In the genomic region with DNA sequence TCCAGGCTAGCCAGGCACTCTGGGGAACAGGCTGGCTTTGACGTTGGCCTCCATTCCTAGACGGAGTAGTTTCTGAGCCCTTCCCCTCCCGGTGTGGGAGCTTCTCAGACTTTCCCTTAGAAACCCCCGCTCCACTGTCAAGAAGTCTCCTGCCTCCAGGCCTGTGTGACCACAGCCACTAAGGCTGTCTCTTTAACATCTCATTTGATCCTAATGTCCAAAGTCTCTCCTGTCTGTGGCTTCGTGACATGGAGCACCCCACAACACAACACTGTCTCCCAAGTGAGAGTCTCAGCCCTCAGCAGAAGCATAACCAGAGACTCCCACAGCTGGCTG, we compare ENCODE assay signal across 8 cellular contexts. TPM values are rescaled to one million over a fixed set of nuclear protein-coding genes. Genes with fewer than 3 reads are reported as not detected.
DNase-seq lines count a peak whose midpoint lies in the region; ATAC-seq and TF ChIP-seq lines count a peak whose summit lies in the region.

No MANE protein-coding gene starts in this region.

- no peaks in the 10 kb centered on the region for H3K9me3 ChIP-seq in IMR-90 (ENCODE audit: control insufficient read depth, insufficient read depth, low read length)
- H3K9me3 ChIP-seq in prostate gland = no peaks in the 10 kb centered on the region

- H3K27me3 ChIP-seq in IMR-90 (ENCODE audit: control insufficient read depth, insufficient read depth, low read length) (no peaks in the 10 kb centered on the region), prostate gland (replicated peaks; ENCODE audit: insufficient read depth) (no peaks in the 10 kb centered on the region)

- peak overlapping the region; percentile 98 for H3K23ac ChIP-seq in IMR-90 (ENCODE audit: low read depth, low read length)

- peaks cover 49% of the 10 kb centered on the region for H3K4me1 ChIP-seq in IMR-90 (ENCODE audit: control insufficient read depth, insufficient read depth, low read length)
- peaks cover 46% of the 10 kb centered on the region for H3K4me1 ChIP-seq in prostate gland (replicated peaks)

- H3K9me1 ChIP-seq in IMR-90 (ENCODE audit: insufficient read depth, low read length) = peaks cover 38% of the 10 kb centered on the region

- H4K20me1 ChIP-seq in IMR-90 (ENCODE audit: insufficient read depth, low read length) = peaks cover 96% of the 10 kb centered on the region

- peak overlapping the region; percentile 91 for H2BK120ac ChIP-seq in IMR-90 (ENCODE audit: low read depth, low read length)

- H4K5ac ChIP-seq in IMR-90 (ENCODE audit: low read depth, low read length) = peak overlapping the region; percentile 28

- H3K27ac ChIP-seq in IMR-90 (ENCODE audit: insufficient read depth, low read length) = peak overlapping the region; percentile 82
- H3K27ac ChIP-seq in coronary artery = peak overlapping the region; percentile 99 to 100
- peak overlapping the region; percentile 93 to 100 for H3K27ac ChIP-seq in prostate gland

- DNase-seq in GM13976 (ENCODE audit: low spot score) (peak; percentile 41), IMR-90 (no peak), coronary artery (ENCODE audit: low spot score) (no peak), prostate gland (ENCODE audit: low spot score) (no peak), GF-D8 (lab: John Stamatoyannopoulos, UW) (no peak), COLO829 (ENCODE audit: low spot score) (no peak), ecto neural progenitor cell (ENCODE audit: low spot score) (no peak)

- H2AK5ac ChIP-seq in IMR-90 (ENCODE audit: low read depth, low read length) = peak overlapping the region; percentile 97

- peak overlapping the region; percentile 58 for H3K18ac ChIP-seq in IMR-90 (ENCODE audit: low read depth, low read length)

- WGBS in IMR-90 (ENCODE audit: extremely low coverage in 2 of 2, insufficient read length in 1 of 2), 2 experiments = no CpG with 5 or more reads among the region's 5 CpGs
- 24% methylated on average over 5 of the region's 5 CpGs for WGBS in prostate gland

- CTCF ChIA-PET in IMR-90 (lab: Yijun Ruan, JAX) = interaction anchor here (0.9 kb wide), 1 partner anchor 140 kb away, joined by 3 read pairs; no protein-coding TSS in a partner anchor

- no peak for TF ChIP-seq RAD21 in IMR-90 (IDR thresholded peaks at IDR 0.05; ENCODE audit: low read length)

- H3K4me3 ChIP-seq in IMR-90 (ENCODE audit: insufficient read depth, low read depth, low read length) = no peak overlapping the region
- peak overlapping the region; percentile 96 for H3K4me3 ChIP-seq in coronary artery
- peak overlapping the region in 1 of 2 donors; percentile 1 for H3K4me3 ChIP-seq in prostate gland

- intact Hi-C loops in IMR-90 (cut with micrococcal nuclease) (no loop called here), prostate gland (cut with DNase I) (no loop called here)

- peak overlapping the region; percentile 77; the same call in 2 of the 3 replicates for H2BK15ac ChIP-seq in IMR-90 (ENCODE audit: low read depth, low read length)

- peaks cover 6 to 88% of the 10 kb centered on the region in 2 experiments; a peak in 3 of 4 replicates for H3K79me1 ChIP-seq in IMR-90 (ENCODE audit: low read depth in 1 of 2, low read length in 2 of 2)

- peak overlapping the region; percentile 43 for H3K9ac ChIP-seq in IMR-90 (ENCODE audit: low read depth, low read length)

- H3K36me3 ChIP-seq in IMR-90 (ENCODE audit: control insufficient read depth, insufficient read depth, low read length) (peaks cover 29% of the 10 kb centered on the region), prostate gland (peaks cover 8 to 17% of the 10 kb centered on the region in 2 donors)

- H3K14ac ChIP-seq in IMR-90 (replicated peaks; ENCODE audit: low read depth, low read length) = peak overlapping the region; percentile 72

- peak overlapping the region; percentile 91 for H2BK5ac ChIP-seq in IMR-90 (ENCODE audit: low read depth, low read length, poor library complexity, severe bottlenecking)

- POLR2A ChIA-PET in IMR-90 (lab: Charles Lee; ENCODE audit: unreplicated experiment) = no interaction called here

- TF ChIP-seq POLR2A in IMR-90 (IDR thresholded peaks at IDR 0.05; ENCODE audit: low read depth, low read length) = 0 out of 2 replicates have a peak, but pooled peaks have one; percentile 67
- TF ChIP-seq POLR2A in prostate gland (IDR thresholded peaks at IDR 0.05) = no peak

- dilution Hi-C loops in IMR-90 (cut with HindIII; ENCODE audit: low sequenced_read_pairs, unreplicated experiment) = no loop called here

- peak overlapping the region; percentile 96 for H3K4ac ChIP-seq in IMR-90 (ENCODE audit: low read depth, low read length)

- H2AFZ ChIP-seq in IMR-90 (replicated peaks; ENCODE audit: low read length, poor library complexity) = peak overlapping the region; percentile 89

- no peak for TF ChIP-seq CTCF in GM13976 (IDR thresholded peaks at IDR 0.05; ENCODE audit: borderline replicate concordance, control extremely low read depth, extremely low read depth, insufficient read depth, missing control alignments)
- TF ChIP-seq CTCF in IMR-90 (conservative IDR thresholded peaks at IDR 0.05; ENCODE audit: low read depth, low read length) = no peak
- no peak for TF ChIP-seq CTCF in coronary artery (IDR thresholded peaks at IDR 0.05)
- no peak for TF ChIP-seq CTCF in prostate gland (IDR thresholded peaks at IDR 0.05)

- in situ Hi-C loops in GM13976 (cut with MboI; ENCODE audit: low sequenced_read_pairs, unreplicated experiment) (no loop called here), IMR-90 (cut with MboI; ENCODE audit: low sequenced_read_pairs) (no loop called here)

- H4K8ac ChIP-seq in IMR-90 (ENCODE audit: low read depth in 2 of 2, low read length in 2 of 2) = peak overlapping the region; percentile 35 to 82

- peak overlapping the region; percentile 91 for H2BK20ac ChIP-seq in IMR-90 (ENCODE audit: low read depth, low read length)

- H2AK9ac ChIP-seq in IMR-90 (replicated peaks; ENCODE audit: low read depth, low read length, poor library complexity) = peak overlapping the region; percentile 74

- ATAC-seq in IMR-90 (ENCODE audit: low read depth) (peak; percentile 1), GM18861 (IDR thresholded peaks at IDR 0.05; ENCODE audit: unreplicated experiment) (no peak)

- peak overlapping the region; percentile 56 for H3K4me2 ChIP-seq in IMR-90 (ENCODE audit: low read depth, low read length)

- BruUV-seq in IMR-90 (replicated peaks; lab: Mats Ljungman, UMichigan) = no TSS peak

- peak overlapping the region; percentile 93 for H4K91ac ChIP-seq in IMR-90 (ENCODE audit: insufficient read depth, low read depth, low read length)

- H3K56ac ChIP-seq in IMR-90 (ENCODE audit: extremely low read depth, insufficient read depth, low read length) = peak overlapping the region; percentile 68; the same call in 1 of the 2 replicates

TF ChIP-seq in IMR-90, 13 proteins besides CTCF, POLR2A, EP300 and RAD21:
- no peak for TF ChIP-seq MAZ (IDR thresholded peaks at IDR 0.05; ENCODE audit: borderline replicate concordance, low read depth, low read length)
- TF ChIP-seq MXI1 (IDR thresholded peaks at IDR 0.05; ENCODE audit: borderline replicate concordance, low read depth, low read length) = no peak
- TF ChIP-seq MAFK (IDR thresholded peaks at IDR 0.05; ENCODE audit: low read depth, low read length) = no peak
TF ChIP-seq in IMR-90: peak in this region for 0.

RNA-seq across cellular contexts. Expression of a gene that starts 6.0 kb away (rescaled TPM):
- total RNA-seq in IMR-90 (2012; rRNA removed) (22.8 TPM in 2 replicates), prostate gland (10 to 100 TPM; 38.4 to 45.9 TPM)
- 16.5 and 23.1 TPM in 2 replicates for polyA plus RNA-seq in IMR-90 (2012; rRNA removed)
- polyA plus RNA-seq in IMR-90 (2012; cell fraction: cytosol; rRNA removed) = 22.5 and 41.4 TPM in 2 replicates
- polyA plus RNA-seq in IMR-90 (2012; cell fraction: nucleus; rRNA removed; ENCODE audit: low replicate concordance) = 80.9 and 92.7 TPM in 2 replicates

RNA-seq across cellular contexts. Expression of a gene that starts 39.9 kb away (rescaled TPM):
- total RNA-seq in IMR-90 (2012; rRNA removed) (0.56 and 0.90 TPM in 2 replicates), prostate gland (10 to 100 TPM in 1 of 2 donors, 1 to 10 TPM in 1; 9.0 to 23.2 TPM)
- polyA plus RNA-seq in IMR-90 (2012; rRNA removed) = 1.6 and 1.8 TPM in 2 replicates
- polyA plus RNA-seq in IMR-90 (2012; cell fraction: cytosol; rRNA removed) = 0.38 and 0.93 TPM in 2 replicates
- 10.7 and 13.0 TPM in 2 replicates for polyA plus RNA-seq in IMR-90 (2012; cell fraction: nucleus; rRNA removed; ENCODE audit: low replicate concordance)

RNA-seq across cellular contexts. Expression of a gene that starts 39.9 kb away (rescaled TPM):
- total RNA-seq in IMR-90 (2012; rRNA removed) = 25.8 and 35.0 TPM in 2 replicates
- 56.6 and 58.9 TPM in 2 replicates for polyA plus RNA-seq in IMR-90 (2012; rRNA removed)
- 27.6 and 41.5 TPM in 2 replicates for polyA plus RNA-seq in IMR-90 (2012; cell fraction: cytosol; rRNA removed)
- polyA plus RNA-seq in IMR-90 (2012; cell fraction: nucleus; rRNA removed; ENCODE audit: low replicate concordance) = 133 and 180 TPM in 2 replicates
- total RNA-seq in prostate gland = 100 to 1,000 TPM in 1 of 2 donors, 10 to 100 TPM in 1; 76.5 to 104 TPM

RNA-seq across cellular contexts. Expression of a gene that starts 45.1 kb away (rescaled TPM):
- total RNA-seq in IMR-90 (2012; rRNA removed) = under 0.01 TPM in 2 replicates
- 0.03 and 0.07 TPM in 2 replicates for polyA plus RNA-seq in IMR-90 (2012; rRNA removed)
- 0.04 TPM in 2 replicates for polyA plus RNA-seq in IMR-90 (2012; cell fraction: cytosol; rRNA removed)
- 0.15 and 0.25 TPM in 2 replicates for polyA plus RNA-seq in IMR-90 (2012; cell fraction: nucleus; rRNA removed; ENCODE audit: low replicate concordance)
- total RNA-seq in prostate gland = 1 to 10 TPM in 1 of 2 donors, under 1 TPM in 1; 0.40 to 2.2 TPM
